13 cellular contexts compared by ENCODE assay signal in genomic region chr3:99651561-99651960, GRCh38. TPM values are rescaled to one million over a fixed set of nuclear protein-coding genes. Genes with fewer than 3 reads are reported as not detected.
A peak's percentile ranks its signal among the peaks of the same experiment; 100 is the strongest.
DNase-seq lines count a peak whose midpoint lies in the region; ATAC-seq, FAIRE-seq and TF ChIP-seq lines count a peak whose summit lies in the region.
"Had no signal": no experiment of that assay in that cellular context is flagged by ENCODE, and none has a peak within 500 bp of the region (broad histone marks: within the 10 kb centered on the region; RNA-seq: fewer than 3 reads in every experiment).

No MANE protein-coding gene starts in this region.

- FAIRE-seq in urothelium cell line (lab: Jason Lieb, UNC): peak; percentile 52

- peaks cover 13% of the 10 kb centered on the region for H3K27me3 Mint-ChIP-seq in activated CD4-positive, alpha-beta T cell treated with anti-CD3 and anti-CD28 coated beads for 36 hours

- H3K4me3 ChIP-seq in choroid plexus epithelial cell (ENCODE audit: low read depth, low read length): no peak overlapping the region

- H3K27ac ChIP-seq in caudate nucleus (ENCODE audit: low read depth, low read length): no peak overlapping the region
- H3K27ac ChIP-seq: WERI-Rb-1 had no signal

- intact Hi-C loops in activated CD4-positive, alpha-beta T cell treated with anti-CD3 and anti-CD28 coated beads for 36 hours (cut with DNase I, micrococcal nuclease): no loop called here

- no peak for TF ChIP-seq CTCF in choroid plexus epithelial cell (conservative IDR thresholded peaks at IDR 0.05; ENCODE audit: low read depth, low read length)

- H3K4me1 Mint-ChIP-seq in activated CD4-positive, alpha-beta T cell treated with anti-CD3 and anti-CD28 coated beads for 36 hours: no peaks in the 10 kb centered on the region
- H3K4me1 Mint-ChIP-seq: activated naive CD8-positive, alpha-beta T cell treated with anti-CD3 and anti-CD28 coated beads for 36 hours had no signal

- no peak overlapping the region for H3K27ac Mint-ChIP-seq in activated CD4-positive, alpha-beta T cell treated with anti-CD3 and anti-CD28 coated beads for 36 hours
- H3K27ac Mint-ChIP-seq: activated naive CD8-positive, alpha-beta T cell treated with anti-CD3 and anti-CD28 coated beads for 36 hours had no signal

- H3K36me3 Mint-ChIP-seq in activated CD4-positive, alpha-beta T cell treated with anti-CD3 and anti-CD28 coated beads for 36 hours (ENCODE audit: low read depth): no peaks in the 10 kb centered on the region
- H3K36me3 Mint-ChIP-seq: activated naive CD8-positive, alpha-beta T cell treated with anti-CD3 and anti-CD28 coated beads for 36 hours had no signal

- POLR2A ChIA-PET in activated CD4-positive, alpha-beta T cell treated with anti-CD3 and anti-CD28 coated beads for 36 hours (lab: Charles Lee): no interaction called here

- CTCF ChIA-PET in activated CD4-positive, alpha-beta T cell treated with anti-CD3 and anti-CD28 coated beads for 36 hours (lab: Charles Lee): no interaction called here

- H3K4me3 Mint-ChIP-seq in activated CD4-positive, alpha-beta T cell treated with anti-CD3 and anti-CD28 coated beads for 36 hours: no peak overlapping the region
- H3K4me3 Mint-ChIP-seq: activated naive CD8-positive, alpha-beta T cell treated with anti-CD3 and anti-CD28 coated beads for 36 hours; neural crest cell had no signal

- no peaks in the 10 kb centered on the region for H3K9me3 Mint-ChIP-seq in activated CD4-positive, alpha-beta T cell treated with anti-CD3 and anti-CD28 coated beads for 36 hours (ENCODE audit: low read depth)
- H3K9me3 Mint-ChIP-seq: activated naive CD8-positive, alpha-beta T cell treated with anti-CD3 and anti-CD28 coated beads for 36 hours; neural crest cell had no signal

- ATAC-seq in left lobe of liver: peak; percentile 26
- no peak for ATAC-seq in activated CD4-positive, alpha-beta T cell treated with anti-CD3 and anti-CD28 coated beads for 36 hours

- peak; percentile 64 for DNase-seq in DMS53 (lab: John Stamatoyannopoulos, UW)
- DNase-seq in DMS53 treated with DMSO at 0.1 percent for 48 hours (lab: John Stamatoyannopoulos, UW; ENCODE audit: unreplicated experiment): no peak
- peak; percentile 82 for DNase-seq in choroid plexus epithelial cell (ENCODE audit: low read depth)
- DNase-seq in left lobe of liver (ENCODE audit: low spot score): no peak
- DNase-seq in urothelium cell line (ENCODE audit: low spot score): peak; percentile 71
- no peak for DNase-seq in caudate nucleus (lab: John Stamatoyannopoulos, UW)
- DNase-seq in activated CD4-positive, alpha-beta T cell treated with anti-CD3 and anti-CD28 coated beads for 36 hours: no peak
- DNase-seq in NCI-H526 treated with DMSO at 0.1 percent for 48 hours (lab: John Stamatoyannopoulos, UW): no peak
- DNase-seq: 8988T; activated naive CD8-positive, alpha-beta T cell treated with anti-CD3 and anti-CD28 coated beads for 36 hours; MV-4-11; WERI-Rb-1 had no signal

RNA-seq across cellular contexts. Expression of gene COL8A1, which starts 13.2 kb away (rescaled TPM):
- total RNA-seq in left lobe of liver: 0.75 TPM
- not detected for total RNA-seq in activated CD4-positive, alpha-beta T cell treated with anti-CD3 and anti-CD28 coated beads for 36 hours
- total RNA-seq: activated naive CD8-positive, alpha-beta T cell treated with anti-CD3 and anti-CD28 coated beads for 36 hours had no signal

Comparison
In these comparisons a context has a peak if more than half of its experiments do, and no peak if none do; other contexts are left out.
1. DNase-seq: peak in DMS53 (single experiment), choroid plexus epithelial cell (single experiment) and urothelium cell line (single experiment); none in DMS53 treated with DMSO at 0.1 percent for 48 hours (single experiment), left lobe of liver (single experiment), caudate nucleus (0 of 61), activated CD4-positive, alpha-beta T cell treated with anti-CD3 and anti-CD28 coated beads for 36 hours (single experiment) and NCI-H526 treated with DMSO at 0.1 percent for 48 hours (single experiment).